In genomic region chr10:82245157-82245556, GRCh38 we compare ENCODE assay signal across 19 cellular contexts.
DNase-seq lines count a peak whose midpoint lies in the region; ATAC-seq and TF ChIP-seq lines count a peak whose summit lies in the region.
"Had no signal": no experiment of that assay in that cellular context is flagged by ENCODE, and none has a peak within 500 bp of the region (broad histone marks: within the 10 kb centered on the region; RNA-seq: fewer than 3 reads in every experiment).

No MANE protein-coding gene starts in this region.

- H3K27me3 ChIP-seq in endodermal cell (ENCODE audit: control insufficient read depth, insufficient read depth, low read length, poor library complexity, severe bottlenecking), result peaks cover 14% of the 10 kb centered on the region
- H3K27me3 ChIP-seq in neural progenitor cell, result no peaks in the 10 kb centered on the region

- TF ChIP-seq CTCF in endodermal cell (conservative IDR thresholded peaks at IDR 0.05), result no peak
- no peak for TF ChIP-seq CTCF in neural progenitor cell (IDR thresholded peaks at IDR 0.05)
- TF ChIP-seq CTCF in lower leg skin (IDR thresholded peaks at IDR 0.05), result no peak

- peaks cover 1% of the 10 kb centered on the region for H3K9me3 Mint-ChIP-seq in endodermal cell
- peaks cover 4% of the 10 kb centered on the region for H3K9me3 Mint-ChIP-seq in neural progenitor cell

- H3K4me1 ChIP-seq in endodermal cell (ENCODE audit: control insufficient read depth, insufficient read depth, low read length), result peaks cover 5% of the 10 kb centered on the region
- peaks cover 16% of the 10 kb centered on the region for H3K4me1 ChIP-seq in neural progenitor cell

- H2AFZ ChIP-seq in neural progenitor cell (replicated peaks), result no peak overlapping the region

- no peak overlapping the region for H3K4me3 ChIP-seq in endodermal cell (ENCODE audit: low read length)
- H3K4me3 ChIP-seq in neural progenitor cell, result no peak overlapping the region
- no peak overlapping the region for H3K4me3 ChIP-seq in lower leg skin (ENCODE audit: low read depth, poor library complexity, severe bottlenecking)

- H3K36me3 Mint-ChIP-seq in endodermal cell (ENCODE audit: low read depth) (no peaks in the 10 kb centered on the region), neural progenitor cell (peaks cover 1% of the 10 kb centered on the region)
- H3K36me3 Mint-ChIP-seq: CD4-positive, alpha-beta memory T cell had no signal

- peaks cover 24% of the 10 kb centered on the region for H3K27me3 Mint-ChIP-seq in endodermal cell (ENCODE audit: insufficient read depth)
- H3K27me3 Mint-ChIP-seq in neural progenitor cell (ENCODE audit: insufficient read depth, low read depth), result no peaks in the 10 kb centered on the region
- H3K27me3 Mint-ChIP-seq: CD4-positive, alpha-beta memory T cell had no signal

- H3K9me3 ChIP-seq in endodermal cell (ENCODE audit: control insufficient read depth, low read length), result peaks cover 18% of the 10 kb centered on the region
- H3K9me3 ChIP-seq in neural progenitor cell (ENCODE audit: low read depth), result no peaks in the 10 kb centered on the region

- no peak overlapping the region for H3K27ac ChIP-seq in endodermal cell (ENCODE audit: low read depth, low read length)
- no peak overlapping the region for H3K27ac ChIP-seq in neural progenitor cell
- H3K27ac ChIP-seq: 22Rv1 had no signal

- H3K36me3 ChIP-seq in endodermal cell (ENCODE audit: control insufficient read depth, insufficient read depth, low read length) (no peaks in the 10 kb centered on the region), neural progenitor cell (no peaks in the 10 kb centered on the region)

- intact Hi-C loops in lower leg skin (cut with DNase I; ENCODE audit: low total_unique reads), result no loop called here

- H4K20me1 ChIP-seq in neural progenitor cell (ENCODE audit: low read depth), result no peaks in the 10 kb centered on the region

- no peak for ATAC-seq in GM21737 (IDR thresholded peaks at IDR 0.05; ENCODE audit: unreplicated experiment)
- ATAC-seq: HCT116 had no signal

- no peak for TF ChIP-seq POLR2A in lower leg skin (IDR thresholded peaks at IDR 0.05)

- H3K27ac Mint-ChIP-seq in endodermal cell, result no peak overlapping the region
- H3K27ac Mint-ChIP-seq in neural progenitor cell, result no peak overlapping the region

- H3K4me2 ChIP-seq in neural progenitor cell, result no peak overlapping the region

- DNase-seq in ELF-1 (ENCODE audit: low read depth, low spot score) (peak; percentile 21), NCI-H69 (lab: John Stamatoyannopoulos, UW) (peak; percentile 73), endodermal cell (peak; percentile 85), neural progenitor cell (ENCODE audit: low spot score) (peak; percentile 43), NOMO-1 (lab: John Stamatoyannopoulos, UW; ENCODE audit: unreplicated experiment in 2 of 2) (no peak), AG20443 (ENCODE audit: low spot score) (no peak), lower leg skin (ENCODE audit: low spot score in 2 of 2) (no peak)
- DNase-seq: ACHN; C1 segment of cervical spinal cord; Calu3; CD4-positive, alpha-beta memory T cell; COR-L47; DMS53; DMS79 treated with DMSO at 0.1 percent for 48 hours; GOT3; H7 had no signal

- H3K79me2 ChIP-seq in neural progenitor cell (ENCODE audit: low read depth), result no peaks in the 10 kb centered on the region

- H3K4me1 Mint-ChIP-seq in endodermal cell (peaks cover 27% of the 10 kb centered on the region), neural progenitor cell (peaks cover 9% of the 10 kb centered on the region)
- H3K4me1 Mint-ChIP-seq: CD4-positive, alpha-beta memory T cell had no signal

- WGBS in endodermal cell (ENCODE audit: insufficient coverage in 1 of 2, insufficient read length in 1 of 2), 2 experiments, result 38 to 71% methylated on average over 1 to 2 of the region's 2 CpGs
- 69 to 76% methylated on average over 2 of the region's 2 CpGs for WGBS in lower leg skin, 2 donors

- H3K9ac ChIP-seq in endodermal cell (ENCODE audit: extremely low read depth, low read length, poor library complexity, severe bottlenecking) (no peak overlapping the region), neural progenitor cell (no peak overlapping the region)

- H3F3A ChIP-seq in neural progenitor cell (ENCODE audit: low read depth), result no peaks in the 10 kb centered on the region

- H3K4me3 Mint-ChIP-seq in endodermal cell, result no peak overlapping the region
- H3K4me3 Mint-ChIP-seq in neural progenitor cell, result no peak overlapping the region
- H3K4me3 Mint-ChIP-seq: CD4-positive, alpha-beta memory T cell had no signal

Comparison
In these comparisons a context has a peak if more than half of its experiments do, and no peak if none do; other contexts are left out.
1. DNase-seq: peak in ELF-1 (single experiment), NCI-H69 (single experiment), endodermal cell (single experiment) and neural progenitor cell (single experiment); none in NOMO-1 (0 of 2), AG20443 (single experiment) and lower leg skin (0 of 2).